32 cellular contexts compared by ENCODE assay signal in the genomic region with DNA sequence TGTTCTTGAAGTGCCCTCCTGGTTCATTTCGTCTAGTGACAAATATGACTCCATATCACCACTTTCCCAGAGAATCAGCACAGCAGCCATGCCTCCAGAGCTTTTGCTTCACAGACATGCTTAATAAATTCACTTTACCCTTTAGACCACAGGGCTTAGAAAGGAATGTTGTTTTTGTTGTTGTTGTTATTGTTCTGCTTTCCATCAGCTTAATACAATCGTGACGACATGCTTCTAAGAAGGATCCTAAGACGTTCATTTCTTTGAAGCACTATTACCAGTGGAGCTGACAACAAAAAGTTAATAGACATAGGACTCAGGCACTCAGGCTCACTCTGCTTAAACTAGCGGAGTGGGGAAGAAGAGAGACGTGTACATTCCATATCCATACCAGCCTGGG.
"Had no signal": no experiment of that assay in that cellular context is flagged by ENCODE, and none has a peak within 500 bp of the region (broad histone marks: within the 10 kb centered on the region; RNA-seq: fewer than 3 reads in every experiment).

No MANE protein-coding gene starts in this region.

- FAIRE-seq: bronchial epithelial cell had no signal

- DNase-seq: activated CD4-positive, alpha-beta memory T cell treated with anti-CD3 and anti-CD28 coated beads, Interleukin-2, amount 10 ng/mL, durations not matched to agents 7 days and 5 days; activated CD4-positive, alpha-beta T cell treated with anti-CD3 and anti-CD28 coated beads for 1 hour; activated CD4-positive, alpha-beta T cell treated with anti-CD3 and anti-CD28 coated beads for 36 hours; activated CD4-positive, alpha-beta T cell treated with anti-CD3 and anti-CD28 coated beads for 48 hours; activated CD4-positive, alpha-beta T cell treated with anti-CD3 and anti-CD28 coated beads, Interleukin-2, amount 10 ng/mL, durations not matched to agents 7 days and 5 days; activated CD4-positive, alpha-beta T cell treated with anti-CD3 and anti-CD28 coated beads, Interleukin-2, amount 50 U/mL, for 48 hours; activated CD4-positive, CD25-positive, alpha-beta regulatory T cell; activated CD8-positive, alpha-beta memory T cell treated with anti-CD3 and anti-CD28 coated beads for 24 hours; activated CD8-positive, alpha-beta memory T cell treated with anti-CD3 and anti-CD28 coated beads, Interleukin-2, amount 10 ng/mL, durations not matched to agents 7 days and 5 days; activated CD8-positive, alpha-beta memory T cell treated with anti-CD3 and anti-CD28 coated beads, Interleukin-2, amount 50 U/mL, for 48 hours; activated CD8-positive, alpha-beta T cell treated with anti-CD3 and anti-CD28 coated beads, Interleukin-2, amount 10 ng/mL, durations not matched to agents 7 days and 5 days; activated effector memory CD4-positive, alpha-beta T cell treated with Interleukin-2 at 50 U/mL for 16 hours; activated gamma-delta T cell; activated naive CD4-positive, alpha-beta T cell treated with anti-CD3 and anti-CD28 coated beads, Interleukin-2, amount 10 ng/mL, durations not matched to agents 7 days and 5 days; activated naive CD4-positive, alpha-beta T cell treated with Interleukin-2 at 50 U/mL for 16 hours; activated naive CD8-positive, alpha-beta T cell treated with anti-CD3 and anti-CD28 coated beads, Interleukin-2, amount 10 ng/mL, durations not matched to agents 7 days and 5 days; activated naive CD8-positive, alpha-beta T cell treated with anti-CD3 and anti-CD28 coated beads, Interleukin-2, amount 50 U/mL, for 24 hours; activated T-cell treated with anti-CD3 and anti-CD28 coated beads, Interleukin-2, amount 50 U/mL, for 24 hours; activated T-cell treated with anti-CD3 and anti-CD28 coated beads, Interleukin-2, amount 50 U/mL, for 48 hours; amygdala; anterior cingulate cortex; caudate nucleus; cerebellar nuclear complex; T-helper 1 cell; T-helper 2 cell; T-helper 9 cell; WERI-Rb-1 had no signal

- H3K36me3 ChIP-seq: ascending aorta, cardiac muscle cell, WERI-Rb-1 had no signal

- ATAC-seq: activated CD4-positive, alpha-beta T cell treated with anti-CD3 and anti-CD28 coated beads for 36 hours; activated CD4-positive, CD25-positive, alpha-beta regulatory T cell treated with anti-CD3 and anti-CD28 coated beads, Interleukin-2, amount 50 U/mL, for 24 hours; activated CD8-positive, alpha-beta memory T cell treated with anti-CD3 and anti-CD28 coated beads, Interleukin-2, amount 10 ng/mL, durations not matched to agents 7 days and 5 days; activated CD8-positive, alpha-beta T cell treated with anti-CD3 and anti-CD28 coated beads, Interleukin-2, amount 10 ng/mL, durations not matched to agents 7 days and 5 days; activated naive CD8-positive, alpha-beta T cell treated with anti-CD3 and anti-CD28 coated beads, Interleukin-2, amount 50 U/mL, for 24 hours; WTC11 had no signal

- H3K4me3 ChIP-seq: ascending aorta, cardiac muscle cell had no signal

- H3K27me3 ChIP-seq: ascending aorta, cardiac muscle cell had no signal

- H3K9me3 ChIP-seq: ascending aorta had no signal

- H3K27ac ChIP-seq: ascending aorta, cardiac muscle cell, WERI-Rb-1 had no signal
